8 cellular contexts compared by ENCODE assay signal in genomic region chr10:65559369-65559768, GRCh38.
"Had no signal": no experiment of that assay in that cellular context is flagged by ENCODE, and none has a peak within 500 bp of the region (broad histone marks: within the 10 kb centered on the region; RNA-seq: fewer than 3 reads in every experiment).

No MANE protein-coding gene starts in this region.

- DNase-seq: GOT3, H7, HFFc6, IMR-90, KG1 had no signal

- H3K9me3 ChIP-seq: HAP-1 had no signal

- H3K27ac Mint-ChIP-seq: HFFc6 had no signal

- H3K4me1 ChIP-seq: HAP-1 had no signal

- H3K4me3 ChIP-seq: HAP-1, K562 had no signal

- H3K4me3 Mint-ChIP-seq: HFFc6 had no signal

- ATAC-seq: HCT116, K562 had no signal

- H3K36me3 ChIP-seq: HAP-1 had no signal
